8 cellular contexts compared by ENCODE assay signal in genomic region chr6:111482959-111483735, GRCh38. TPM values are rescaled to one million over a fixed set of nuclear protein-coding genes. Genes with fewer than 3 reads are reported as not detected.
DNase-seq lines count a peak whose midpoint lies in the region; ATAC-seq and TF ChIP-seq lines count a peak whose summit lies in the region.

A gene with protein sequence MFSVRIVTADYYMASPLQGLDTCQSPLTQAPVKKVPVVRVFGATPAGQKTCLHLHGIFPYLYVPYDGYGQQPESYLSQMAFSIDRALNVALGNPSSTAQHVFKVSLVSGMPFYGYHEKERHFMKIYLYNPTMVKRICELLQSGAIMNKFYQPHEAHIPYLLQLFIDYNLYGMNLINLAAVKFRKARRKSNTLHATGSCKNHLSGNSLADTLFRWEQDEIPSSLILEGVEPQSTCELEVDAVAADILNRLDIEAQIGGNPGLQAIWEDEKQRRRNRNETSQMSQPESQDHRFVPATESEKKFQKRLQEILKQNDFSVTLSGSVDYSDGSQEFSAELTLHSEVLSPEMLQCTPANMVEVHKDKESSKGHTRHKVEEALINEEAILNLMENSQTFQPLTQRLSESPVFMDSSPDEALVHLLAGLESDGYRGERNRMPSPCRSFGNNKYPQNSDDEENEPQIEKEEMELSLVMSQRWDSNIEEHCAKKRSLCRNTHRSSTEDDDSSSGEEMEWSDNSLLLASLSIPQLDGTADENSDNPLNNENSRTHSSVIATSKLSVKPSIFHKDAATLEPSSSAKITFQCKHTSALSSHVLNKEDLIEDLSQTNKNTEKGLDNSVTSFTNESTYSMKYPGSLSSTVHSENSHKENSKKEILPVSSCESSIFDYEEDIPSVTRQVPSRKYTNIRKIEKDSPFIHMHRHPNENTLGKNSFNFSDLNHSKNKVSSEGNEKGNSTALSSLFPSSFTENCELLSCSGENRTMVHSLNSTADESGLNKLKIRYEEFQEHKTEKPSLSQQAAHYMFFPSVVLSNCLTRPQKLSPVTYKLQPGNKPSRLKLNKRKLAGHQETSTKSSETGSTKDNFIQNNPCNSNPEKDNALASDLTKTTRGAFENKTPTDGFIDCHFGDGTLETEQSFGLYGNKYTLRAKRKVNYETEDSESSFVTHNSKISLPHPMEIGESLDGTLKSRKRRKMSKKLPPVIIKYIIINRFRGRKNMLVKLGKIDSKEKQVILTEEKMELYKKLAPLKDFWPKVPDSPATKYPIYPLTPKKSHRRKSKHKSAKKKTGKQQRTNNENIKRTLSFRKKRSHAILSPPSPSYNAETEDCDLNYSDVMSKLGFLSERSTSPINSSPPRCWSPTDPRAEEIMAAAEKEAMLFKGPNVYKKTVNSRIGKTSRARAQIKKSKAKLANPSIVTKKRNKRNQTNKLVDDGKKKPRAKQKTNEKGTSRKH (N-terminal part only) (minus strand): TSS chr6:111483218. CDS start chr6:111482888, 330 bp downstream.

- TF ChIP-seq CTCF in left ventricle myocardium inferior (IDR thresholded peaks at IDR 0.05; ENCODE audit: borderline replicate concordance) = no peak
- TF ChIP-seq CTCF in psoas muscle (IDR thresholded peaks at IDR 0.05) = no peak

- WGBS in psoas muscle, 3 donors = 0 to 1% (median 1%) methylated on average over 37 to 84 of the region's 84 CpGs
- under 1% methylated on average over 83 of the region's 84 CpGs for WGBS in urinary bladder

- no peaks in the 10 kb centered on the region for H3K9me3 ChIP-seq in left ventricle myocardium inferior (replicated peaks)
- H3K9me3 ChIP-seq in psoas muscle = no peaks in the 10 kb centered on the region

- H3K4me3 ChIP-seq in left ventricle myocardium inferior (peak within 1 kb of the TSS; percentile 96), psoas muscle (peak within 1 kb of the TSS; percentile 94), urinary bladder (ENCODE audit: low read depth, low read length) (peak within 1 kb of the TSS; percentile 99)

- no peaks in the 10 kb centered on the region for H3K27me3 ChIP-seq in left ventricle myocardium inferior (ENCODE audit: low read depth)
- no peaks in the 10 kb centered on the region for H3K27me3 ChIP-seq in psoas muscle (ENCODE audit: insufficient read depth in 3 of 3, low read length in 2 of 3)

- H3K27ac ChIP-seq in left ventricle myocardium inferior (replicated peaks) (peak within 1 kb of the TSS; percentile 100), psoas muscle (peak within 1 kb of the TSS; percentile 98), urinary bladder (ENCODE audit: low read depth) (peak within 1 kb of the TSS; percentile 98)

- DNase-seq in NCI-H1105 (lab: John Stamatoyannopoulos, UW) = peak; percentile 95
- peak; percentile 69 for DNase-seq in amniotic epithelial cell (ENCODE audit: low read depth)
- peak; percentile 88 for DNase-seq in left ventricle myocardium inferior
- peak; percentile 90 to 93 for DNase-seq in psoas muscle

- intact Hi-C loops in T-helper 1 cell treated with Interleukin-12 subunit alpha and Interleukin-12 subunit beta and Interleukin-4 antibody, amounts not matched to agents 30 ng/mL and 1 ng/mL, for 36 hours (cut with micrococcal nuclease) = loop anchor here (1.0 to 5.0 kb wide), 12 partner anchors 76 to 668 kb away; partner anchors contain the start of genes CDK19, FAM229B, FYN and SLC16A10
- intact Hi-C loops in left ventricle myocardium inferior (cut with micrococcal nuclease) = loop anchor here (5.0 to 10.0 kb wide), 2 partner anchors 72 to 159 kb away; no protein-coding TSS in a partner anchor
- intact Hi-C loops in psoas muscle (cut with DNase I) = loop anchor here (1.0 to 5.0 kb wide), 6 partner anchors 56 to 226 kb away; partner anchors contain the start of gene TRAF3IP2 (in 1 of the 2)

- H3K36me3 ChIP-seq in left ventricle myocardium inferior = peaks cover 8% of the 10 kb centered on the region
- peaks cover 0 to 4% of the 10 kb centered on the region in 2 donors for H3K36me3 ChIP-seq in psoas muscle (ENCODE audit: insufficient read depth in 1 of 2, low read depth in 1 of 2)
- H3K36me3 ChIP-seq in urinary bladder (ENCODE audit: insufficient read depth) = no peaks in the 10 kb centered on the region

- H3K4me1 ChIP-seq in left ventricle myocardium inferior (peaks cover 66% of the 10 kb centered on the region), psoas muscle (peaks cover 51% of the 10 kb centered on the region), urinary bladder (ENCODE audit: insufficient read depth) (no peaks in the 10 kb centered on the region)

- peak; percentile 77 for TF ChIP-seq POLR2A in GM10847 (IDR thresholded peaks at IDR 0.05; ENCODE audit: extremely low read depth, insufficient read length)

- ATAC-seq in HG02610 (IDR thresholded peaks at IDR 0.05; ENCODE audit: unreplicated experiment) (peak; percentile 28), psoas muscle (peak; percentile 76 to 78 (median 77))

RNA-seq across cellular contexts. Expression of the gene that starts here (rescaled TPM):
- 16.7 and 17.9 TPM in 2 replicates for total RNA-seq in T-helper 1 cell treated with Interleukin-12 subunit alpha and Interleukin-12 subunit beta and Interleukin-4 antibody, amounts not matched to agents 30 ng/mL and 1 ng/mL, for 36 hours
- total RNA-seq in left ventricle myocardium inferior (12.5 TPM), psoas muscle (10 to 100 TPM; 18.8 to 36.3 (median 30.7) TPM), urinary bladder (132 TPM)
- polyA plus RNA-seq in psoas muscle (10 to 100 TPM in 2 of 3 donors, 1 to 10 TPM in 1; 9.0 to 11.6 (median 11.3) TPM), urinary bladder (33.8 TPM)

Comparison
In these comparisons a context has a peak if more than half of its experiments do, and no peak if none do; other contexts are left out.
1. Peak in every context shown above with its lines: DNase-seq, ATAC-seq, H3K4me3 ChIP-seq and H3K27ac ChIP-seq.